ENCODE assay signal across 1 cellular context in the genomic region with DNA sequence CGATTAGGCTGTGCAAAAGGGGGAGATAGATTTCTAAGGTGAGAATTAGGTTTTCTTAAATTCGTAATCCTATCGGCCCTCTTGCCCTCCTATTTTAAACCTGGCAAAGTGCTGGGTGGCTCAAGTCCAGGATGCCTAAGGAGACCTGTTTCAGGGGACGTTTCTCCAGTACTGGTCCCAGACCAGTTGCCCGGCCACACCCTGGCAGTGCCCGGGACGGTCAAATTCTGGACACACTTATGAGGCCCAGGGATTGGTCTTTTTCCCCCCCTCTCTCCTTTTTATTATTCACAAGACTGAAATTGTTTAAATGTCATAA.
TF ChIP-seq lines count a peak whose summit lies in the region.

No MANE protein-coding gene starts in this region.

TF ChIP-seq in HepG2, 621 proteins besides CTCF, POLR2A, EP300 and RAD21 (continued from another document):
- no peak for TF ChIP-seq PHF21A (CRISPR knock-in tag; IDR thresholded peaks at IDR 0.05)
- no peak for TF ChIP-seq ZNF773 (CRISPR knock-in tag; IDR thresholded peaks at IDR 0.05; ENCODE audit: borderline replicate concordance)
- TF ChIP-seq ZNF253 (CRISPR knock-in tag; IDR thresholded peaks at IDR 0.05; ENCODE audit: borderline replicate concordance): no peak
- TF ChIP-seq ESRRA (CRISPR knock-in tag; IDR thresholded peaks at IDR 0.05; ENCODE audit: low read depth): no peak
- TF ChIP-seq, protein P1, sequence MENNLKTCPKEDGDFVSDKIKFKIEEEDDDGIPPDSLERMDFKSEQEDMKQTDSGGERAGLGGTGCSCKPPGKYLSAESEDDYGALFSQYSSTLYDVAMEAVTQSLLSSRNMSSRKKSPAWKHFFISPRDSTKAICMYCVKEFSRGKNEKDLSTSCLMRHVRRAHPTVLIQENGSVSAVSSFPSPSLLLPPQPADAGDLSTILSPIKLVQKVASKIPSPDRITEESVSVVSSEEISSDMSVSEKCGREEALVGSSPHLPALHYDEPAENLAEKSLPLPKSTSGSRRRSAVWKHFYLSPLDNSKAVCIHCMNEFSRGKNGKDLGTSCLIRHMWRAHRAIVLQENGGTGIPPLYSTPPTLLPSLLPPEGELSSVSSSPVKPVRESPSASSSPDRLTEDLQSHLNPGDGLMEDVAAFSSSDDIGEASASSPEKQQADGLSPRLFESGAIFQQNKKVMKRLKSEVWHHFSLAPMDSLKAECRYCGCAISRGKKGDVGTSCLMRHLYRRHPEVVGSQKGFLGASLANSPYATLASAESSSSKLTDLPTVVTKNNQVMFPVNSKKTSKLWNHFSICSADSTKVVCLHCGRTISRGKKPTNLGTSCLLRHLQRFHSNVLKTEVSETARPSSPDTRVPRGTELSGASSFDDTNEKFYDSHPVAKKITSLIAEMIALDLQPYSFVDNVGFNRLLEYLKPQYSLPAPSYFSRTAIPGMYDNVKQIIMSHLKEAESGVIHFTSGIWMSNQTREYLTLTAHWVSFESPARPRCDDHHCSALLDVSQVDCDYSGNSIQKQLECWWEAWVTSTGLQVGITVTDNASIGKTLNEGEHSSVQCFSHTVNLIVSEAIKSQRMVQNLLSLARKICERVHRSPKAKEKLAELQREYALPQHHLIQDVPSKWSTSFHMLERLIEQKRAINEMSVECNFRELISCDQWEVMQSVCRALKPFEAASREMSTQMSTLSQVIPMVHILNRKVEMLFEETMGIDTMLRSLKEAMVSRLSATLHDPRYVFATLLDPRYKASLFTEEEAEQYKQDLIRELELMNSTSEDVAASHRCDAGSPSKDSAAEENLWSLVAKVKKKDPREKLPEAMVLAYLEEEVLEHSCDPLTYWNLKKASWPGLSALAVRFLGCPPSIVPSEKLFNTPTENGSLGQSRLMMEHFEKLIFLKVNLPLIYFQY (CRISPR knock-in tag; IDR thresholded peaks at IDR 0.05; ENCODE audit: borderline replicate concordance): no peak
- TF ChIP-seq, protein P2, sequence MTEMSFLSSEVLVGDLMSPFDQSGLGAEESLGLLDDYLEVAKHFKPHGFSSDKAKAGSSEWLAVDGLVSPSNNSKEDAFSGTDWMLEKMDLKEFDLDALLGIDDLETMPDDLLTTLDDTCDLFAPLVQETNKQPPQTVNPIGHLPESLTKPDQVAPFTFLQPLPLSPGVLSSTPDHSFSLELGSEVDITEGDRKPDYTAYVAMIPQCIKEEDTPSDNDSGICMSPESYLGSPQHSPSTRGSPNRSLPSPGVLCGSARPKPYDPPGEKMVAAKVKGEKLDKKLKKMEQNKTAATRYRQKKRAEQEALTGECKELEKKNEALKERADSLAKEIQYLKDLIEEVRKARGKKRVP (CRISPR knock-in tag; IDR thresholded peaks at IDR 0.05): no peak
- TF ChIP-seq RBFOX2 (IDR thresholded peaks at IDR 0.05; ENCODE audit: low read depth, low read length): no peak
- no peak for TF ChIP-seq KAT8 (CRISPR knock-in tag; IDR thresholded peaks at IDR 0.05)
- no peak for TF ChIP-seq ZKSCAN5 (CRISPR knock-in tag; IDR thresholded peaks at IDR 0.05)
- TF ChIP-seq, protein P3, sequence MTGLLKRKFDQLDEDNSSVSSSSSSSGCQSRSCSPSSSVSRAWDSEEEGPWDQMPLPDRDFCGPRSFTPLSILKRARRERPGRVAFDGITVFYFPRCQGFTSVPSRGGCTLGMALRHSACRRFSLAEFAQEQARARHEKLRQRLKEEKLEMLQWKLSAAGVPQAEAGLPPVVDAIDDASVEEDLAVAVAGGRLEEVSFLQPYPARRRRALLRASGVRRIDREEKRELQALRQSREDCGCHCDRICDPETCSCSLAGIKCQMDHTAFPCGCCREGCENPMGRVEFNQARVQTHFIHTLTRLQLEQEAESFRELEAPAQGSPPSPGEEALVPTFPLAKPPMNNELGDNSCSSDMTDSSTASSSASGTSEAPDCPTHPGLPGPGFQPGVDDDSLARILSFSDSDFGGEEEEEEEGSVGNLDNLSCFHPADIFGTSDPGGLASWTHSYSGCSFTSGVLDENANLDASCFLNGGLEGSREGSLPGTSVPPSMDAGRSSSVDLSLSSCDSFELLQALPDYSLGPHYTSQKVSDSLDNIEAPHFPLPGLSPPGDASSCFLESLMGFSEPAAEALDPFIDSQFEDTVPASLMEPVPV (CRISPR knock-in tag; IDR thresholded peaks at IDR 0.05): no peak
- no peak for TF ChIP-seq ELF4 (CRISPR knock-in tag; IDR thresholded peaks at IDR 0.05; ENCODE audit: borderline replicate concordance)
TF ChIP-seq in HepG2: peak in this region for 0.
